6 cellular contexts compared by ENCODE assay signal in genomic region chr14:75700295-75700694, GRCh38.
"Had no signal": no experiment of that assay in that cellular context is flagged by ENCODE, and none has a peak within 500 bp of the region (broad histone marks: within the 10 kb centered on the region; RNA-seq: fewer than 3 reads in every experiment).

No MANE protein-coding gene starts in this region.

- ATAC-seq: HepG2 had no signal

- H3K4me3 Mint-ChIP-seq: IgD-negative memory B cell had no signal

- H3K4me3 ChIP-seq: GM23248 had no signal

- H3K27ac Mint-ChIP-seq: IgD-negative memory B cell had no signal

- H3K27ac ChIP-seq: GM23248 had no signal

- DNase-seq: GM23248, GOT3, H7, HCEC 1CT had no signal

- FAIRE-seq: HepG2 had no signal

- H3K27me3 Mint-ChIP-seq: IgD-negative memory B cell had no signal
